6 cellular contexts compared by ENCODE assay signal in genomic region chr6:94088870-94089269, GRCh38.
"Had no signal": no experiment of that assay in that cellular context is flagged by ENCODE, and none has a peak within 500 bp of the region (broad histone marks: within the 10 kb centered on the region; RNA-seq: fewer than 3 reads in every experiment).

No MANE protein-coding gene starts in this region.

- ATAC-seq: HepG2, K562 had no signal

- H3K4me3 ChIP-seq: K562 had no signal

- H3K27ac ChIP-seq: HL-60 had no signal

- DNase-seq: IMR-90, KBM-7, KG1 had no signal
